ENCODE assay signal across 23 cellular contexts in the genomic region with DNA sequence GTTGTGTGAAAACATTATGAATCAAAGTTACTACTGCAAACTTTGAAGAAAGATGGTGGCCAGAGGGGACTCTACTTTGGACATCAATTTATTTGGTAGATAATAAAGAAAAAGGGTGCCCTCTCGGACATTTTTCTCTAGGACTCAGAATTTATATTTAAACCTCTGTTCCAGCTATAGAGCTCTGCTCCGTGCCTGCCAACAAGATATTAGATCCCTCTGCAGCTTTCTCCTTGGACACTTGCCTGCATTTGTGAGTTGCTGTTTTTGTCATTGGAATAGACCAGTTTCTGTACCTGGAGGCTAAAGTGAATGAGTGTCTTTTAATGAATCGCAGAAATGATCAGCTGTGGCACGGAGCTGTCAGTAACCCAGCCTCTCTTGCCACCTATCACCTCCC.
"Had no signal": no experiment of that assay in that cellular context is flagged by ENCODE, and none has a peak within 500 bp of the region (broad histone marks: within the 10 kb centered on the region; RNA-seq: fewer than 3 reads in every experiment).

No MANE protein-coding gene starts in this region.

- H3K36me3 ChIP-seq: adrenal gland had no signal

- H3K27me3 Mint-ChIP-seq: activated CD4-positive, alpha-beta memory T cell treated with anti-CD3 and anti-CD28 coated beads, Interleukin-2, amount 10 ng/mL, durations not matched to agents 7 days and 5 days; activated CD4-positive, alpha-beta T cell treated with anti-CD3 and anti-CD28 coated beads for 36 hours; activated naive CD4-positive, alpha-beta T cell treated with anti-CD3 and anti-CD28 coated beads, Interleukin-2, amount 10 ng/mL, durations not matched to agents 7 days and 5 days; activated naive CD8-positive, alpha-beta T cell treated with anti-CD3 and anti-CD28 coated beads for 36 hours; activated T-helper 17 cell treated with anti-CD3 and anti-CD28 coated beads, Interleukin-2, amount 50 U/mL, for 72 hours; T-cell had no signal

- H3K4me1 Mint-ChIP-seq: activated CD4-positive, alpha-beta memory T cell treated with anti-CD3 and anti-CD28 coated beads, Interleukin-2, amount 10 ng/mL, durations not matched to agents 7 days and 5 days; activated CD4-positive, alpha-beta T cell treated with anti-CD3 and anti-CD28 coated beads for 36 hours; activated naive CD4-positive, alpha-beta T cell treated with anti-CD3 and anti-CD28 coated beads, Interleukin-2, amount 10 ng/mL, durations not matched to agents 7 days and 5 days had no signal

- H3K4me2 ChIP-seq: PC-9 had no signal

- H3K27ac Mint-ChIP-seq: activated CD4-positive, alpha-beta memory T cell treated with anti-CD3 and anti-CD28 coated beads, Interleukin-2, amount 10 ng/mL, durations not matched to agents 7 days and 5 days; activated CD4-positive, alpha-beta T cell treated with anti-CD3 and anti-CD28 coated beads for 36 hours; activated naive CD4-positive, alpha-beta T cell treated with anti-CD3 and anti-CD28 coated beads, Interleukin-2, amount 10 ng/mL, durations not matched to agents 7 days and 5 days; activated naive CD8-positive, alpha-beta T cell treated with anti-CD3 and anti-CD28 coated beads for 36 hours; activated T-helper 17 cell treated with anti-CD3 and anti-CD28 coated beads, Interleukin-2, amount 50 U/mL, for 72 hours; T-cell had no signal

- H3K27ac ChIP-seq: PC-9, VCaP had no signal

- H3K27me3 ChIP-seq: adrenal gland had no signal

- H3K4me1 ChIP-seq: adrenal gland had no signal

- H3K4me3 ChIP-seq: adrenal gland, PC-9, SK-N-MC had no signal

- DNase-seq: activated CD4-positive, alpha-beta memory T cell treated with anti-CD3 and anti-CD28 coated beads, Interleukin-2, amount 10 ng/mL, durations not matched to agents 7 days and 5 days; activated CD4-positive, alpha-beta T cell treated with anti-CD3 and anti-CD28 coated beads for 36 hours; activated CD4-positive, alpha-beta T cell treated with anti-CD3 and anti-CD28 coated beads, Interleukin-2, amount 50 U/mL, for 1 hour; activated gamma-delta T cell; activated naive CD4-positive, alpha-beta T cell treated with anti-CD3 and anti-CD28 coated beads, Interleukin-2, amount 10 ng/mL, durations not matched to agents 7 days and 5 days; activated naive CD8-positive, alpha-beta T cell treated with anti-CD3 and anti-CD28 coated beads for 36 hours; activated T-cell treated with anti-CD3 and anti-CD28 coated beads for 4 hours; activated T-cell treated with anti-CD3 and anti-CD28 coated beads, Interleukin-2, amount 50 U/mL, for 48 hours; adrenal gland; aorta; KBM-7; NCI-H1048; NCI-H146; NCI-H187 treated with DMSO at 0.1 percent for 48 hours; NCI-H2081 treated with DMSO at 0.1 percent for 48 hours; NCI-H446; NCI-H524; PC-9; T-cell; T-helper 2 cell had no signal

- H3K4me3 Mint-ChIP-seq: activated CD4-positive, alpha-beta memory T cell treated with anti-CD3 and anti-CD28 coated beads, Interleukin-2, amount 10 ng/mL, durations not matched to agents 7 days and 5 days; activated CD4-positive, alpha-beta T cell treated with anti-CD3 and anti-CD28 coated beads for 36 hours; activated naive CD4-positive, alpha-beta T cell treated with anti-CD3 and anti-CD28 coated beads, Interleukin-2, amount 10 ng/mL, durations not matched to agents 7 days and 5 days; activated naive CD8-positive, alpha-beta T cell treated with anti-CD3 and anti-CD28 coated beads for 36 hours; activated T-helper 17 cell treated with anti-CD3 and anti-CD28 coated beads, Interleukin-2, amount 50 U/mL, for 72 hours; T-cell had no signal
